In genomic region chr11:55884995-55885394, GRCh38 we compare ENCODE assay signal across 19 cellular contexts. TPM values are rescaled to one million over a fixed set of nuclear protein-coding genes. Genes with fewer than 3 reads are reported as not detected.
"Had no signal": no experiment of that assay in that cellular context is flagged by ENCODE, and none has a peak within 500 bp of the region (broad histone marks: within the 10 kb centered on the region; RNA-seq: fewer than 3 reads in every experiment).

No MANE protein-coding gene starts in this region.

RNA-seq across cellular contexts. Expression of gene TRIM51, which starts 1.9 kb away (rescaled TPM):
- total RNA-seq: activated B cell treated with CpG ODN at 0.5 μM for 24 hours; activated CD4-positive, alpha-beta memory T cell treated with anti-CD3 and anti-CD28 coated beads for 36 hours; activated CD4-positive, alpha-beta T cell treated with anti-CD3 and anti-CD28 coated beads, Interleukin-2, amount 10 ng/mL, durations not matched to agents 24 days and 14 days; activated CD8-positive, alpha-beta memory T cell treated with anti-CD3 and anti-CD28 coated beads for 36 hours; activated CD8-positive, alpha-beta T cell treated with anti-CD3 and anti-CD28 coated beads for 36 hours; activated naive CD4-positive, alpha-beta T cell treated with anti-CD3 and anti-CD28 coated beads for 36 hours; activated naive CD4-positive, alpha-beta T cell treated with anti-CD3 and anti-CD28 coated beads, Interleukin-2, amount 50 U/mL, for 72 hours; activated naive CD8-positive, alpha-beta T cell treated with anti-CD3 and anti-CD28 coated beads for 36 hours; activated T-cell treated with anti-CD3 and anti-CD28 coated beads, Interleukin-2, amount 50 U/mL, for 4 hours; activated T-cell treated with anti-CD3 and anti-CD28 coated beads, Interleukin-2, amount 50 U/mL, for 72 hours; activated T-helper 1 cell treated with anti-CD3 and anti-CD28 coated beads, Interleukin-12 subunit alpha, Interleukin-12 subunit beta, Interleukin-2, Interleukin-4 antibody, amounts not matched to agents 30 ng/mL and 10 ng/mL and 1 ng/mL, durations not matched to agents 14 hours and 24 hours and 36 hours; activated T-helper 17 cell treated with anti-CD3 and anti-CD28 coated beads, Interleukin-2, amount 50 U/mL, for 72 hours; adrenal gland; aorta; astrocyte; body of pancreas; breast epithelium; cardiac septum; cerebellum had no signal

RNA-seq across cellular contexts. Expression of gene OR5W2, which starts 29.4 kb away (rescaled TPM):
- total RNA-seq: activated B cell treated with CpG ODN at 0.5 μM for 24 hours; activated CD4-positive, alpha-beta memory T cell treated with anti-CD3 and anti-CD28 coated beads for 36 hours; activated CD4-positive, alpha-beta T cell treated with anti-CD3 and anti-CD28 coated beads, Interleukin-2, amount 10 ng/mL, durations not matched to agents 24 days and 14 days; activated CD8-positive, alpha-beta memory T cell treated with anti-CD3 and anti-CD28 coated beads for 36 hours; activated CD8-positive, alpha-beta T cell treated with anti-CD3 and anti-CD28 coated beads for 36 hours; activated naive CD4-positive, alpha-beta T cell treated with anti-CD3 and anti-CD28 coated beads for 36 hours; activated naive CD4-positive, alpha-beta T cell treated with anti-CD3 and anti-CD28 coated beads, Interleukin-2, amount 50 U/mL, for 72 hours; activated naive CD8-positive, alpha-beta T cell treated with anti-CD3 and anti-CD28 coated beads for 36 hours; activated T-cell treated with anti-CD3 and anti-CD28 coated beads, Interleukin-2, amount 50 U/mL, for 4 hours; activated T-cell treated with anti-CD3 and anti-CD28 coated beads, Interleukin-2, amount 50 U/mL, for 72 hours; activated T-helper 1 cell treated with anti-CD3 and anti-CD28 coated beads, Interleukin-12 subunit alpha, Interleukin-12 subunit beta, Interleukin-2, Interleukin-4 antibody, amounts not matched to agents 30 ng/mL and 10 ng/mL and 1 ng/mL, durations not matched to agents 14 hours and 24 hours and 36 hours; activated T-helper 17 cell treated with anti-CD3 and anti-CD28 coated beads, Interleukin-2, amount 50 U/mL, for 72 hours; adrenal gland; aorta; astrocyte; body of pancreas; breast epithelium; cardiac septum; cerebellum had no signal

RNA-seq across cellular contexts. Expression of gene OR5D16, which starts 46.4 kb away (rescaled TPM):
- total RNA-seq: activated B cell treated with CpG ODN at 0.5 μM for 24 hours; activated CD4-positive, alpha-beta memory T cell treated with anti-CD3 and anti-CD28 coated beads for 36 hours; activated CD4-positive, alpha-beta T cell treated with anti-CD3 and anti-CD28 coated beads, Interleukin-2, amount 10 ng/mL, durations not matched to agents 24 days and 14 days; activated CD8-positive, alpha-beta memory T cell treated with anti-CD3 and anti-CD28 coated beads for 36 hours; activated CD8-positive, alpha-beta T cell treated with anti-CD3 and anti-CD28 coated beads for 36 hours; activated naive CD4-positive, alpha-beta T cell treated with anti-CD3 and anti-CD28 coated beads for 36 hours; activated naive CD4-positive, alpha-beta T cell treated with anti-CD3 and anti-CD28 coated beads, Interleukin-2, amount 50 U/mL, for 72 hours; activated naive CD8-positive, alpha-beta T cell treated with anti-CD3 and anti-CD28 coated beads for 36 hours; activated T-cell treated with anti-CD3 and anti-CD28 coated beads, Interleukin-2, amount 50 U/mL, for 4 hours; activated T-cell treated with anti-CD3 and anti-CD28 coated beads, Interleukin-2, amount 50 U/mL, for 72 hours; activated T-helper 1 cell treated with anti-CD3 and anti-CD28 coated beads, Interleukin-12 subunit alpha, Interleukin-12 subunit beta, Interleukin-2, Interleukin-4 antibody, amounts not matched to agents 30 ng/mL and 10 ng/mL and 1 ng/mL, durations not matched to agents 14 hours and 24 hours and 36 hours; activated T-helper 17 cell treated with anti-CD3 and anti-CD28 coated beads, Interleukin-2, amount 50 U/mL, for 72 hours; adrenal gland; aorta; astrocyte; body of pancreas; breast epithelium; cardiac septum; cerebellum had no signal

RNA-seq across cellular contexts. Expression of gene OR5I1, which starts 51.2 kb away (rescaled TPM):
- total RNA-seq: activated B cell treated with CpG ODN at 0.5 μM for 24 hours; activated CD4-positive, alpha-beta memory T cell treated with anti-CD3 and anti-CD28 coated beads for 36 hours; activated CD4-positive, alpha-beta T cell treated with anti-CD3 and anti-CD28 coated beads, Interleukin-2, amount 10 ng/mL, durations not matched to agents 24 days and 14 days; activated CD8-positive, alpha-beta memory T cell treated with anti-CD3 and anti-CD28 coated beads for 36 hours; activated CD8-positive, alpha-beta T cell treated with anti-CD3 and anti-CD28 coated beads for 36 hours; activated naive CD4-positive, alpha-beta T cell treated with anti-CD3 and anti-CD28 coated beads for 36 hours; activated naive CD4-positive, alpha-beta T cell treated with anti-CD3 and anti-CD28 coated beads, Interleukin-2, amount 50 U/mL, for 72 hours; activated naive CD8-positive, alpha-beta T cell treated with anti-CD3 and anti-CD28 coated beads for 36 hours; activated T-cell treated with anti-CD3 and anti-CD28 coated beads, Interleukin-2, amount 50 U/mL, for 4 hours; activated T-cell treated with anti-CD3 and anti-CD28 coated beads, Interleukin-2, amount 50 U/mL, for 72 hours; activated T-helper 1 cell treated with anti-CD3 and anti-CD28 coated beads, Interleukin-12 subunit alpha, Interleukin-12 subunit beta, Interleukin-2, Interleukin-4 antibody, amounts not matched to agents 30 ng/mL and 10 ng/mL and 1 ng/mL, durations not matched to agents 14 hours and 24 hours and 36 hours; activated T-helper 17 cell treated with anti-CD3 and anti-CD28 coated beads, Interleukin-2, amount 50 U/mL, for 72 hours; adrenal gland; aorta; astrocyte; body of pancreas; breast epithelium; cardiac septum; cerebellum had no signal

RNA-seq across cellular contexts. Expression of gene OR5L2, which starts 58.0 kb away (rescaled TPM):
- total RNA-seq: activated B cell treated with CpG ODN at 0.5 μM for 24 hours; activated CD4-positive, alpha-beta memory T cell treated with anti-CD3 and anti-CD28 coated beads for 36 hours; activated CD4-positive, alpha-beta T cell treated with anti-CD3 and anti-CD28 coated beads, Interleukin-2, amount 10 ng/mL, durations not matched to agents 24 days and 14 days; activated CD8-positive, alpha-beta memory T cell treated with anti-CD3 and anti-CD28 coated beads for 36 hours; activated CD8-positive, alpha-beta T cell treated with anti-CD3 and anti-CD28 coated beads for 36 hours; activated naive CD4-positive, alpha-beta T cell treated with anti-CD3 and anti-CD28 coated beads for 36 hours; activated naive CD4-positive, alpha-beta T cell treated with anti-CD3 and anti-CD28 coated beads, Interleukin-2, amount 50 U/mL, for 72 hours; activated naive CD8-positive, alpha-beta T cell treated with anti-CD3 and anti-CD28 coated beads for 36 hours; activated T-cell treated with anti-CD3 and anti-CD28 coated beads, Interleukin-2, amount 50 U/mL, for 4 hours; activated T-cell treated with anti-CD3 and anti-CD28 coated beads, Interleukin-2, amount 50 U/mL, for 72 hours; activated T-helper 1 cell treated with anti-CD3 and anti-CD28 coated beads, Interleukin-12 subunit alpha, Interleukin-12 subunit beta, Interleukin-2, Interleukin-4 antibody, amounts not matched to agents 30 ng/mL and 10 ng/mL and 1 ng/mL, durations not matched to agents 14 hours and 24 hours and 36 hours; activated T-helper 17 cell treated with anti-CD3 and anti-CD28 coated beads, Interleukin-2, amount 50 U/mL, for 72 hours; adrenal gland; aorta; astrocyte; body of pancreas; breast epithelium; cardiac septum; cerebellum had no signal
